20 cellular contexts compared by ENCODE assay signal in genomic region chr5:90424245-90424644, GRCh38. TPM values are rescaled to one million over a fixed set of nuclear protein-coding genes. Genes with fewer than 3 reads are reported as not detected.
A peak's percentile ranks its signal among the peaks of the same experiment; 100 is the strongest.
DNase-seq lines count a peak whose midpoint lies in the region; ATAC-seq and TF ChIP-seq lines count a peak whose summit lies in the region.
"Had no signal": no experiment of that assay in that cellular context is flagged by ENCODE, and none has a peak within 500 bp of the region (broad histone marks: within the 10 kb centered on the region; RNA-seq: fewer than 3 reads in every experiment).

No MANE protein-coding gene starts in this region.

- peaks cover 9% of the 10 kb centered on the region for H3K27me3 ChIP-seq in CD4-positive, alpha-beta T cell (ENCODE audit: control insufficient read depth, insufficient read depth, low read length)
- H3K27me3 ChIP-seq: hepatocyte, sigmoid colon had no signal

- no peak overlapping the region for H3K27ac ChIP-seq in CD4-positive, alpha-beta T cell (ENCODE audit: low read depth, low read length)
- H3K27ac ChIP-seq: hepatocyte, sigmoid colon, thoracic aorta had no signal

- POLR2A ChIA-PET in CD4-positive, alpha-beta T cell (lab: Charles Lee) = no interaction called here

- no peak for DNase-seq in left lobe of liver (ENCODE audit: low spot score)
- DNase-seq in GM10266 (ENCODE audit: extremely low spot score) = no peak
- no peak for DNase-seq in MV-4-11 (lab: John Stamatoyannopoulos, UW)
- no peak for DNase-seq in CD4-positive, alpha-beta T cell
- DNase-seq in pons (ENCODE audit: low spot score) = no peak
- DNase-seq: activated CD8-positive, alpha-beta T cell treated with anti-CD3 and anti-CD28 coated beads for 36 hours; central memory CD4-positive, alpha-beta T cell; GDM1; kidney glomerular epithelial cell; mucosa of descending colon; NCI-H2029 treated with DMSO at 0.1 percent for 48 hours; NCI-H526 treated with DMSO at 0.1 percent for 48 hours; sigmoid colon; SK-N-SH had no signal

- no peak overlapping the region for H3K27ac Mint-ChIP-seq in CD4-positive, alpha-beta T cell
- H3K27ac Mint-ChIP-seq: activated CD8-positive, alpha-beta T cell treated with anti-CD3 and anti-CD28 coated beads for 36 hours; activated T-helper 1 cell treated with anti-CD3 and anti-CD28 coated beads, Interleukin-12 subunit alpha, Interleukin-12 subunit beta, Interleukin-2, Interleukin-4 antibody, amounts not matched to agents 30 ng/mL and 10 ng/mL and 1 ng/mL, durations not matched to agents 14 hours and 24 hours and 36 hours had no signal

- no peaks in the 10 kb centered on the region for H3K9me3 Mint-ChIP-seq in CD4-positive, alpha-beta T cell
- H3K9me3 Mint-ChIP-seq: activated CD8-positive, alpha-beta T cell treated with anti-CD3 and anti-CD28 coated beads for 36 hours; activated T-helper 1 cell treated with anti-CD3 and anti-CD28 coated beads, Interleukin-12 subunit alpha, Interleukin-12 subunit beta, Interleukin-2, Interleukin-4 antibody, amounts not matched to agents 30 ng/mL and 10 ng/mL and 1 ng/mL, durations not matched to agents 14 hours and 24 hours and 36 hours had no signal

- peaks cover 19% of the 10 kb centered on the region for H3K27me3 Mint-ChIP-seq in CD4-positive, alpha-beta T cell

- ATAC-seq in GM18873 (IDR thresholded peaks at IDR 0.05; ENCODE audit: low FRiP score, unreplicated experiment) = peak; percentile 73
- ATAC-seq in GM21619 (IDR thresholded peaks at IDR 0.05; ENCODE audit: unreplicated experiment) = peak; percentile 81
- peak; percentile 66 for ATAC-seq in HG03108 (IDR thresholded peaks at IDR 0.05; ENCODE audit: unreplicated experiment)
- peak; percentile 70 for ATAC-seq in left lobe of liver
- ATAC-seq in CD4-positive, alpha-beta T cell (ENCODE audit: poor library complexity) = no peak
- ATAC-seq: activated CD8-positive, alpha-beta T cell treated with anti-CD3 and anti-CD28 coated beads for 36 hours; mucosa of descending colon had no signal

- intact Hi-C loops in CD4-positive, alpha-beta T cell (cut with DNase I, micrococcal nuclease) = no loop called here

- H3K4me1 Mint-ChIP-seq in CD4-positive, alpha-beta T cell (ENCODE audit: low read depth) = no peaks in the 10 kb centered on the region

- TF ChIP-seq CTCF in GM10266 (IDR thresholded peaks at IDR 0.05; ENCODE audit: control insufficient read depth, insufficient read depth, low read depth, missing control alignments) = no peak
- no peak for TF ChIP-seq CTCF in CD4-positive, alpha-beta T cell (IDR thresholded peaks at IDR 0.05)

- H3K36me3 Mint-ChIP-seq in CD4-positive, alpha-beta T cell (ENCODE audit: low read depth) = no peaks in the 10 kb centered on the region

- no peak overlapping the region for H3K4me3 Mint-ChIP-seq in CD4-positive, alpha-beta T cell
- H3K4me3 Mint-ChIP-seq: activated CD8-positive, alpha-beta T cell treated with anti-CD3 and anti-CD28 coated beads for 36 hours; activated T-helper 1 cell treated with anti-CD3 and anti-CD28 coated beads, Interleukin-12 subunit alpha, Interleukin-12 subunit beta, Interleukin-2, Interleukin-4 antibody, amounts not matched to agents 30 ng/mL and 10 ng/mL and 1 ng/mL, durations not matched to agents 14 hours and 24 hours and 36 hours had no signal

- no peaks in the 10 kb centered on the region for H3K9me3 ChIP-seq in CD4-positive, alpha-beta T cell (ENCODE audit: control insufficient read depth, low read length)
- H3K9me3 ChIP-seq: mucosa of descending colon, sigmoid colon, SK-N-SH, thoracic aorta had no signal

- CTCF ChIA-PET in CD4-positive, alpha-beta T cell (lab: Charles Lee) = no interaction called here

RNA-seq across cellular contexts. Expression of gene CETN3, which starts 14.7 kb away (rescaled TPM):
- total RNA-seq in left lobe of liver = 5.6 TPM
- 1 to 10 TPM; 3.2 to 4.9 TPM for total RNA-seq in CD4-positive, alpha-beta T cell

RNA-seq across cellular contexts. Expression of gene MBLAC2, which starts 50.3 kb away (rescaled TPM):
- total RNA-seq in left lobe of liver = 4.4 TPM
- 1 to 10 TPM; 3.9 to 4.1 TPM for total RNA-seq in CD4-positive, alpha-beta T cell

RNA-seq across cellular contexts. Expression of gene POLR3G, which starts 50.4 kb away (rescaled TPM):
- 2.2 TPM for total RNA-seq in left lobe of liver
- 1 to 10 TPM in 1 of 2 experiments, under 1 TPM in 1; 0.80 to 2.3 TPM for total RNA-seq in CD4-positive, alpha-beta T cell
